Comparison of ENCODE assay signal across 8 cellular contexts in genomic region chr19:48991823-48992570, GRCh38. TPM values are rescaled to one million over a fixed set of nuclear protein-coding genes. Genes with fewer than 3 reads are reported as not detected.
DNase-seq lines count a peak whose midpoint lies in the region; ATAC-seq and TF ChIP-seq lines count a peak whose summit lies in the region.

No MANE protein-coding gene starts in this region.

- 24 to 29% (median 26%) methylated on average over 10 of the region's 10 CpGs for WGBS in heart left ventricle, 4 donors
- WGBS in trophoblast cell (ENCODE audit: extremely low coverage, insufficient coverage, insufficient read length): no CpG with 5 or more reads among the region's 10 CpGs

- no peak overlapping the region for H2BK12ac ChIP-seq in trophoblast cell (ENCODE audit: low read length)

- POLR2A ChIA-PET in activated naive CD8-positive, alpha-beta T cell treated with anti-CD3 and anti-CD28 coated beads, Interleukin-2, amount 10 ng/mL, durations not matched to agents 7 days and 5 days (lab: Charles Lee): interaction anchor here (0.6 to 2.8 kb wide), 5 partner anchors 8 to 32 kb away, joined by 3 to 21 read pairs (median 14); partner anchors contain the start of gene FTL

- peak overlapping the region; percentile 61 to 99 (median 96) for H3K27ac ChIP-seq in heart left ventricle
- H3K27ac ChIP-seq in trophoblast cell (ENCODE audit: low read depth, low read length): peak overlapping the region; percentile 70

- intact Hi-C loops in Calu3 (cut with micrococcal nuclease; ENCODE audit: unreplicated experiment): loop anchor here (10.0 kb wide), 1 partner anchor 233 kb away; no protein-coding TSS in a partner anchor
- intact Hi-C loops in heart left ventricle (cut with DNase I): loop anchor here in 4 of 10 donors (5.0 to 10.0 kb wide), 4 partner anchors 155 to 223 kb away; no protein-coding TSS in a partner anchor

- TF ChIP-seq CTCF in Calu3 (IDR thresholded peaks at IDR 0.05; ENCODE audit: unreplicated experiment) (no peak), heart left ventricle (IDR thresholded peaks at IDR 0.05) (no peak)

- H3K14ac ChIP-seq in trophoblast cell (ENCODE audit: low read length): peak overlapping the region; percentile 80

- H3K79me1 ChIP-seq in trophoblast cell (ENCODE audit: low read length): peaks cover 17% of the 10 kb centered on the region

- no peaks in the 10 kb centered on the region for H3K9me3 Mint-ChIP-seq in Calu3 (ENCODE audit: low read depth, unreplicated experiment)
- H3K9me3 Mint-ChIP-seq in activated naive CD8-positive, alpha-beta T cell treated with anti-CD3 and anti-CD28 coated beads, Interleukin-2, amount 10 ng/mL, durations not matched to agents 7 days and 5 days: no peaks in the 10 kb centered on the region

- H4K12ac ChIP-seq in trophoblast cell (ENCODE audit: low read depth, low read length): peak overlapping the region; percentile 66

- peak overlapping the region; percentile 96 for H3K4ac ChIP-seq in trophoblast cell (ENCODE audit: low read depth, low read length)

- H3K27ac Mint-ChIP-seq in Calu3 (ENCODE audit: unreplicated experiment): peak overlapping the region; percentile 94
- H3K27ac Mint-ChIP-seq in activated naive CD8-positive, alpha-beta T cell treated with anti-CD3 and anti-CD28 coated beads, Interleukin-2, amount 10 ng/mL, durations not matched to agents 7 days and 5 days: peak overlapping the region; percentile 98

- H4K91ac ChIP-seq in trophoblast cell (ENCODE audit: low read depth, low read length): peak overlapping the region; percentile 70

- BruUV-seq in Calu3 (replicated peaks; lab: Mats Ljungman, UMichigan): no TSS peak

- peak overlapping the region; percentile 32 for H2AK5ac ChIP-seq in trophoblast cell (ENCODE audit: low read length)

- peak overlapping the region; percentile 86 for H3K4me2 ChIP-seq in trophoblast cell (ENCODE audit: low read length)

- H4K8ac ChIP-seq in trophoblast cell (ENCODE audit: low read depth, low read length): peak overlapping the region; percentile 58

- H3K27me3 ChIP-seq in heart left ventricle: no peaks in the 10 kb centered on the region
- no peaks in the 10 kb centered on the region for H3K27me3 ChIP-seq in trophoblast cell (ENCODE audit: insufficient read depth, low read length)

- H3K9me3 ChIP-seq in heart left ventricle (no peaks in the 10 kb centered on the region), trophoblast cell (ENCODE audit: insufficient read depth, low read depth, low read length) (no peaks in the 10 kb centered on the region)

- H3K27me3 Mint-ChIP-seq in Calu3 (ENCODE audit: unreplicated experiment): no peaks in the 10 kb centered on the region
- H3K27me3 Mint-ChIP-seq in activated naive CD8-positive, alpha-beta T cell treated with anti-CD3 and anti-CD28 coated beads, Interleukin-2, amount 10 ng/mL, durations not matched to agents 7 days and 5 days: no peaks in the 10 kb centered on the region

- peak; percentile 53 for DNase-seq in Calu3
- peak; percentile 48 for DNase-seq in KBM-7
- no peak for DNase-seq in activated naive CD8-positive, alpha-beta T cell treated with anti-CD3 and anti-CD28 coated beads, Interleukin-2, amount 10 ng/mL, durations not matched to agents 7 days and 5 days
- peak in 4 of 5 donors; percentile 73 to 78 (median 74) for DNase-seq in heart left ventricle
- DNase-seq in trophoblast cell: peak; percentile 86
- no peak for DNase-seq in NCI-H1105 (lab: John Stamatoyannopoulos, UW)
- no peak for DNase-seq in activated effector memory CD4-positive, alpha-beta T cell treated with anti-CD3 and anti-CD28 coated beads, Interleukin-2, amount 50 U/mL, for 16 hours
- no peak for DNase-seq in GOT3 (lab: John Stamatoyannopoulos, UW)

- H2BK120ac ChIP-seq in trophoblast cell (ENCODE audit: insufficient read depth, low read length, poor library complexity): peak overlapping the region; percentile 69

- H2BK5ac ChIP-seq in trophoblast cell (ENCODE audit: low read depth, low read length, poor library complexity): peak overlapping the region; percentile 73

- peak in 1 of 2 donors; percentile 55 for TF ChIP-seq POLR2A in heart left ventricle (IDR thresholded peaks at IDR 0.05)

- H3K79me2 ChIP-seq in trophoblast cell (ENCODE audit: control insufficient read depth, insufficient read depth, low read length, poor library complexity): peaks cover 18% of the 10 kb centered on the region

- peaks cover 61% of the 10 kb centered on the region for H3K36me3 Mint-ChIP-seq in Calu3 (ENCODE audit: insufficient read depth, unreplicated experiment)
- peaks cover 18% of the 10 kb centered on the region for H3K36me3 Mint-ChIP-seq in activated naive CD8-positive, alpha-beta T cell treated with anti-CD3 and anti-CD28 coated beads, Interleukin-2, amount 10 ng/mL, durations not matched to agents 7 days and 5 days

- peak overlapping the region; percentile 92 for H3K4me3 Mint-ChIP-seq in Calu3 (ENCODE audit: low read depth, unreplicated experiment)
- H3K4me3 Mint-ChIP-seq in activated naive CD8-positive, alpha-beta T cell treated with anti-CD3 and anti-CD28 coated beads, Interleukin-2, amount 10 ng/mL, durations not matched to agents 7 days and 5 days: peak overlapping the region; percentile 92

- H3K4me3 ChIP-seq in heart left ventricle (peak overlapping the region; percentile 56 to 99 (median 82)), trophoblast cell (ENCODE audit: low read depth, low read length) (peak overlapping the region; percentile 91)

- peak overlapping the region; percentile 91 for H3K9ac ChIP-seq in trophoblast cell (ENCODE audit: low read length)

- H3K4me1 Mint-ChIP-seq in Calu3 (ENCODE audit: low read depth, unreplicated experiment): peaks cover 35% of the 10 kb centered on the region
- H3K4me1 Mint-ChIP-seq in activated naive CD8-positive, alpha-beta T cell treated with anti-CD3 and anti-CD28 coated beads, Interleukin-2, amount 10 ng/mL, durations not matched to agents 7 days and 5 days: peaks cover 28% of the 10 kb centered on the region

- peak overlapping the region; percentile 13 for H2AFZ ChIP-seq in trophoblast cell (ENCODE audit: insufficient read depth, low read length, poor library complexity)

- CTCF ChIA-PET in Calu3 (lab: Charles Lee): interaction anchor here (0.5 to 2.3 kb wide), 10 partner anchors 11 to 743 kb away, joined by 3 to 16 read pairs (median 5); partner anchors contain the start of genes BAX and LIN7B

- H3K36me3 ChIP-seq in heart left ventricle: peaks cover 0 to 27% (median 21%) of the 10 kb centered on the region in 9 donors
- H3K36me3 ChIP-seq in trophoblast cell (ENCODE audit: control insufficient read depth in 1 of 2, insufficient read depth in 2 of 2, low read length in 2 of 2): peaks cover 23 to 27% of the 10 kb centered on the region in 2 experiments

- ATAC-seq in activated naive CD8-positive, alpha-beta T cell treated with anti-CD3 and anti-CD28 coated beads, Interleukin-2, amount 10 ng/mL, durations not matched to agents 7 days and 5 days (ENCODE audit: low read depth): no peak
- ATAC-seq in heart left ventricle: peak; percentile 16 to 57 (median 46)

- H3K23ac ChIP-seq in trophoblast cell (ENCODE audit: low read length): no peak overlapping the region

- in situ Hi-C loops in KBM-7 (cut with MboI; ENCODE audit: low pct_unique_long_range_greater_than_20kb, low sequenced_read_pairs): no loop called here

- peaks cover 6 to 48% (median 35%) of the 10 kb centered on the region in 12 donors for H3K4me1 ChIP-seq in heart left ventricle
- H3K4me1 ChIP-seq in trophoblast cell (ENCODE audit: control insufficient read depth in 1 of 2, insufficient read depth in 2 of 2, low read length in 2 of 2): peaks cover 21 to 28% of the 10 kb centered on the region in 2 experiments

- peak overlapping the region; percentile 81 for H3K18ac ChIP-seq in trophoblast cell (ENCODE audit: low read length)

RNA-seq across cellular contexts. Expression of gene GYS1, which starts 1.1 kb away (rescaled TPM):
- total RNA-seq in Calu3 (2022) (59.6 and 64.7 TPM in 2 replicates), heart left ventricle (100 to 1,000 TPM; 125 to 264 (median 173) TPM)
- total RNA-seq in activated naive CD8-positive, alpha-beta T cell treated with anti-CD3 and anti-CD28 coated beads, Interleukin-2, amount 10 ng/mL, durations not matched to agents 7 days and 5 days: 10 to 100 TPM; 58.0 to 63.1 TPM
- 100 to 1,000 TPM; 114 to 154 TPM for polyA plus RNA-seq in heart left ventricle
- polyA plus RNA-seq in trophoblast cell (2013): 64.3 and 68.6 TPM in 2 replicates

RNA-seq across cellular contexts. Expression of gene RUVBL2, which starts 1.7 kb away (rescaled TPM):
- total RNA-seq in Calu3 (2022) (184 and 199 TPM in 2 replicates), heart left ventricle (10 to 100 TPM; 41.4 to 93.9 (median 50.9) TPM)
- 10 to 100 TPM; 71.3 to 76.1 TPM for total RNA-seq in activated naive CD8-positive, alpha-beta T cell treated with anti-CD3 and anti-CD28 coated beads, Interleukin-2, amount 10 ng/mL, durations not matched to agents 7 days and 5 days
- polyA plus RNA-seq in heart left ventricle: 100 to 1,000 TPM in 1 of 2 donors, 10 to 100 TPM in 1; 68.0 to 109 TPM
- 58.0 and 58.6 TPM in 2 replicates for polyA plus RNA-seq in trophoblast cell (2013)

RNA-seq across cellular contexts. Expression of gene LHB, which starts 24.9 kb away (rescaled TPM):
- total RNA-seq in Calu3 (2022): 1.1 TPM in 1 of 2 replicates, not detected in the other
- total RNA-seq in activated naive CD8-positive, alpha-beta T cell treated with anti-CD3 and anti-CD28 coated beads, Interleukin-2, amount 10 ng/mL, durations not matched to agents 7 days and 5 days: not detected
- total RNA-seq in heart left ventricle: not detected
- not detected for polyA plus RNA-seq in heart left ventricle
- polyA plus RNA-seq in trophoblast cell (2013): 1.6 and 1.7 TPM in 2 replicates

RNA-seq across cellular contexts. Expression of gene FTL, which starts 26.9 kb away (rescaled TPM):
- total RNA-seq in Calu3 (2022) (1,459 and 1,979 TPM in 2 replicates), heart left ventricle (1,000 to 10,000 TPM in 4 of 9 donors, 100 to 1,000 TPM in 5; 484 to 6,770 (median 857) TPM)
- total RNA-seq in activated naive CD8-positive, alpha-beta T cell treated with anti-CD3 and anti-CD28 coated beads, Interleukin-2, amount 10 ng/mL, durations not matched to agents 7 days and 5 days: 1,000 to 10,000 TPM; 1,232 to 1,343 TPM
- 1,000 to 10,000 TPM in 1 of 2 donors, 100 to 1,000 TPM in 1; 836 to 1,542 TPM for polyA plus RNA-seq in heart left ventricle
- 3,699 and 3,930 TPM in 2 replicates for polyA plus RNA-seq in trophoblast cell (2013)

RNA-seq across cellular contexts. Expression of gene CGB3, which starts 32.1 kb away (rescaled TPM):
- 1.1 TPM in 1 of 2 replicates, not detected in the other for total RNA-seq in Calu3 (2022)
- not detected for total RNA-seq in activated naive CD8-positive, alpha-beta T cell treated with anti-CD3 and anti-CD28 coated beads, Interleukin-2, amount 10 ng/mL, durations not matched to agents 7 days and 5 days
- total RNA-seq in heart left ventricle: not detected
- not detected for polyA plus RNA-seq in heart left ventricle
- 132 and 135 TPM in 2 replicates for polyA plus RNA-seq in trophoblast cell (2013)

Comparison
In these comparisons a context has a peak if more than half of its experiments do, and no peak if none do; other contexts are left out.
1. DNase-seq: peak in Calu3 (single experiment), KBM-7 (single experiment), heart left ventricle (4 of 5) and trophoblast cell (2 of 2); none in activated naive CD8-positive, alpha-beta T cell treated with anti-CD3 and anti-CD28 coated beads, Interleukin-2, amount 10 ng/mL, durations not matched to agents 7 days and 5 days (single experiment), NCI-H1105 (single experiment), activated effector memory CD4-positive, alpha-beta T cell treated with anti-CD3 and anti-CD28 coated beads, Interleukin-2, amount 50 U/mL, for 16 hours (single experiment) and GOT3 (single experiment).